ENCODE assay signal across 15 cellular contexts in genomic region chrX:65718538-65718937, GRCh38. TPM values are rescaled to one million over a fixed set of nuclear protein-coding genes. Genes with fewer than 3 reads are reported as not detected.
DNase-seq lines count a peak whose midpoint lies in the region; ATAC-seq lines count a peak whose summit lies in the region.
"Had no signal": no experiment of that assay in that cellular context is flagged by ENCODE, and none has a peak within 500 bp of the region (broad histone marks: within the 10 kb centered on the region; RNA-seq: fewer than 3 reads in every experiment).

No MANE protein-coding gene starts in this region.

- CTCF ChIA-PET in activated CD4-positive, alpha-beta T cell treated with anti-CD3 and anti-CD28 coated beads, Interleukin-2, amount 10 ng/mL, durations not matched to agents 7 days and 5 days (lab: Charles Lee), result interaction anchor here (0.6 kb wide), 1 partner anchor 24 kb away, joined by 3 read pairs; no protein-coding TSS in a partner anchor

- peaks cover 70% of the 10 kb centered on the region for H3K36me3 Mint-ChIP-seq in activated CD4-positive, alpha-beta T cell treated with anti-CD3 and anti-CD28 coated beads, Interleukin-2, amount 10 ng/mL, durations not matched to agents 7 days and 5 days (ENCODE audit: low read depth)
- peaks cover 69% of the 10 kb centered on the region for H3K36me3 Mint-ChIP-seq in stimulated activated naive CD8-positive, alpha-beta T cell treated with anti-CD3 and anti-CD28 coated beads, Interleukin-15, Interleukin-2, amounts not matched to agents 100 ng/mL and 50 ng/mL, for 24 hours (ENCODE audit: low read depth)
- H3K36me3 Mint-ChIP-seq in stimulated activated effector memory CD8-positive, alpha-beta T cell treated with anti-CD3 and anti-CD28 coated beads, Interleukin-12 subunit alpha, Interleukin-12 subunit beta, amount 100 ng/mL, for 72 hours, result peaks cover 92% of the 10 kb centered on the region

- no peaks in the 10 kb centered on the region for H3K27me3 Mint-ChIP-seq in activated CD4-positive, alpha-beta T cell treated with anti-CD3 and anti-CD28 coated beads, Interleukin-2, amount 10 ng/mL, durations not matched to agents 7 days and 5 days
- H3K27me3 Mint-ChIP-seq in stimulated activated naive CD8-positive, alpha-beta T cell treated with anti-CD3 and anti-CD28 coated beads, Interleukin-15, Interleukin-2, amounts not matched to agents 100 ng/mL and 50 ng/mL, for 24 hours, result no peaks in the 10 kb centered on the region

- H3K27ac Mint-ChIP-seq in activated CD4-positive, alpha-beta T cell treated with anti-CD3 and anti-CD28 coated beads, Interleukin-2, amount 10 ng/mL, durations not matched to agents 7 days and 5 days, result peak overlapping the region; percentile 25
- H3K27ac Mint-ChIP-seq in stimulated activated naive CD8-positive, alpha-beta T cell treated with anti-CD3 and anti-CD28 coated beads, Interleukin-15, Interleukin-2, amounts not matched to agents 100 ng/mL and 50 ng/mL, for 24 hours, result peak overlapping the region; percentile 33
- peak overlapping the region; percentile 65 for H3K27ac Mint-ChIP-seq in stimulated activated effector memory CD8-positive, alpha-beta T cell treated with anti-CD3 and anti-CD28 coated beads, Interleukin-12 subunit alpha, Interleukin-12 subunit beta, amount 100 ng/mL, for 72 hours

- H3K4me3 Mint-ChIP-seq in activated CD4-positive, alpha-beta T cell treated with anti-CD3 and anti-CD28 coated beads, Interleukin-2, amount 10 ng/mL, durations not matched to agents 7 days and 5 days, result no peak overlapping the region
- no peak overlapping the region for H3K4me3 Mint-ChIP-seq in stimulated activated naive CD8-positive, alpha-beta T cell treated with anti-CD3 and anti-CD28 coated beads, Interleukin-15, Interleukin-2, amounts not matched to agents 100 ng/mL and 50 ng/mL, for 24 hours
- H3K4me3 Mint-ChIP-seq in stimulated activated effector memory CD8-positive, alpha-beta T cell treated with anti-CD3 and anti-CD28 coated beads, Interleukin-12 subunit alpha, Interleukin-12 subunit beta, amount 100 ng/mL, for 72 hours, result no peak overlapping the region

- no peaks in the 10 kb centered on the region for H3K9me3 Mint-ChIP-seq in activated CD4-positive, alpha-beta T cell treated with anti-CD3 and anti-CD28 coated beads, Interleukin-2, amount 10 ng/mL, durations not matched to agents 7 days and 5 days
- H3K9me3 Mint-ChIP-seq in stimulated activated naive CD8-positive, alpha-beta T cell treated with anti-CD3 and anti-CD28 coated beads, Interleukin-15, Interleukin-2, amounts not matched to agents 100 ng/mL and 50 ng/mL, for 24 hours, result no peaks in the 10 kb centered on the region
- H3K9me3 Mint-ChIP-seq in stimulated activated effector memory CD8-positive, alpha-beta T cell treated with anti-CD3 and anti-CD28 coated beads, Interleukin-12 subunit alpha, Interleukin-12 subunit beta, amount 100 ng/mL, for 72 hours, result no peaks in the 10 kb centered on the region

- H3K4me1 Mint-ChIP-seq in activated CD4-positive, alpha-beta T cell treated with anti-CD3 and anti-CD28 coated beads, Interleukin-2, amount 10 ng/mL, durations not matched to agents 7 days and 5 days, result peaks cover 89% of the 10 kb centered on the region
- peaks cover 95% of the 10 kb centered on the region for H3K4me1 Mint-ChIP-seq in stimulated activated naive CD8-positive, alpha-beta T cell treated with anti-CD3 and anti-CD28 coated beads, Interleukin-15, Interleukin-2, amounts not matched to agents 100 ng/mL and 50 ng/mL, for 24 hours (ENCODE audit: low read depth)
- peaks cover 64% of the 10 kb centered on the region for H3K4me1 Mint-ChIP-seq in stimulated activated effector memory CD8-positive, alpha-beta T cell treated with anti-CD3 and anti-CD28 coated beads, Interleukin-12 subunit alpha, Interleukin-12 subunit beta, amount 100 ng/mL, for 72 hours

- no peak for ATAC-seq in stimulated activated naive CD8-positive, alpha-beta T cell treated with anti-CD3 and anti-CD28 coated beads, Interleukin-15, Interleukin-2, amounts not matched to agents 100 U/mL and 50 U/mL, for 24 hours
- ATAC-seq in left lobe of liver (peak; percentile 72), GM19395 (IDR thresholded peaks at IDR 0.05; ENCODE audit: unreplicated experiment) (no peak)
- ATAC-seq in stimulated activated effector memory CD8-positive, alpha-beta T cell treated with anti-CD3 and anti-CD28 coated beads, Interleukin-12 subunit alpha, Interleukin-12 subunit beta, amount 100 ng/mL, for 72 hours, result no peak
- ATAC-seq: K562, PC-3 had no signal

- DNase-seq in activated CD4-positive, alpha-beta T cell treated with anti-CD3 and anti-CD28 coated beads, Interleukin-2, amount 10 ng/mL, durations not matched to agents 7 days and 5 days, result no peak
- DNase-seq in activated CD4-positive, alpha-beta T cell treated with anti-CD3 and anti-CD28 coated beads, Interleukin-2, amount 50 U/mL, for 1 hour, result no peak
- no peak for DNase-seq in stimulated activated naive CD8-positive, alpha-beta T cell treated with anti-CD3 and anti-CD28 coated beads, Interleukin-15, Interleukin-2, amounts not matched to agents 100 U/mL and 50 U/mL, for 24 hours
- no peak for DNase-seq in left lobe of liver (ENCODE audit: low spot score)
- no peak for DNase-seq in stimulated activated effector memory CD8-positive, alpha-beta T cell treated with anti-CD3 and anti-CD28 coated beads, Interleukin-12 subunit alpha, Interleukin-12 subunit beta, amount 100 ng/mL, for 72 hours (ENCODE audit: low spot score in 2 of 2)
- DNase-seq in stimulated activated CD4-positive, alpha-beta T cell treated with anti-CD3 and anti-CD28 coated beads, Interleukin-12 subunit alpha, Interleukin-12 subunit beta, amount 100 ng/mL, for 4 hours, result no peak
- DNase-seq: NCI-H1092 treated with DMSO at 0.1 percent for 48 hours, NCI-H146, NCI-H2029 treated with DMSO at 0.1 percent for 48 hours, NCI-H2171, NCI-H526, PC-3 had no signal

- POLR2A ChIA-PET in activated CD4-positive, alpha-beta T cell treated with anti-CD3 and anti-CD28 coated beads, Interleukin-2, amount 10 ng/mL, durations not matched to agents 7 days and 5 days (lab: Charles Lee), result no interaction called here

RNA-seq across cellular contexts. Expression of gene MSN, which starts 51.1 kb away (rescaled TPM):
- total RNA-seq in activated CD4-positive, alpha-beta T cell treated with anti-CD3 and anti-CD28 coated beads, Interleukin-2, amount 10 ng/mL, durations not matched to agents 7 days and 5 days, result 100 to 1,000 TPM; 617 to 728 TPM
- total RNA-seq in left lobe of liver, result 88.7 TPM
